38 cellular contexts compared by ENCODE assay signal in the genomic region with DNA sequence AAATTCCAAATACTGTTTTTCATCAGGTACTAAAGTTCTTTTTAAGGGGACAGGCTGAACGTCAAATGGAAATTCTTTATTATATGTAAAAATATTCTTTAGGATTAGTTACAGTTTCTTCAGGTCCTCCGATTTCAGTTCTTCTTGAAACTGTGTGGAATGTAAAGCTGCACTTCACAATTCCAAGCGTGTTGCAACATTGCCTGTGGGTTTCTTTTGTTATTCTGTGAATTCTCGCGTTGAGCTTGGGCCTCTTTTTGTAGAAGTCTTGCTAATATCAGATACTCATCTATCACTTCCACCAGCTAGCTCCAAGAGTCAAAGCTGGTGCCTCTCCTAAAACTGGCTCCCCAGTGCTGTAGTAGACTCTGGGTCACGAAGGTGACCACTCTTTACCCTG.
"Had no signal": no experiment of that assay in that cellular context is flagged by ENCODE, and none has a peak within 500 bp of the region (broad histone marks: within the 10 kb centered on the region; RNA-seq: fewer than 3 reads in every experiment).

No MANE protein-coding gene starts in this region.

- H3K4me3 Mint-ChIP-seq: activated naive CD4-positive, alpha-beta T cell treated with anti-CD3 and anti-CD28 coated beads for 36 hours; activated naive CD4-positive, alpha-beta T cell treated with anti-CD3 and anti-CD28 coated beads, Interleukin-2, amount 10 ng/mL, durations not matched to agents 7 days and 5 days; activated naive CD4-positive, alpha-beta T cell treated with anti-CD3 and anti-CD28 coated beads, Interleukin-2, amount 50 U/mL, for 24 hours; activated naive CD8-positive, alpha-beta T cell; activated naive CD8-positive, alpha-beta T cell treated with anti-CD3 and anti-CD28 coated beads for 36 hours; activated naive CD8-positive, alpha-beta T cell treated with anti-CD3 and anti-CD28 coated beads, Interleukin-2, amount 10 ng/mL, durations not matched to agents 7 days and 5 days; activated naive CD8-positive, alpha-beta T cell treated with anti-CD3 and anti-CD28 coated beads, Interleukin-2, amount 50 U/mL, for 24 hours; activated T-cell treated with anti-CD3 and anti-CD28 coated beads, Interleukin-2, amount 50 U/mL, for 24 hours; activated T-cell treated with anti-CD3 and anti-CD28 coated beads, Interleukin-2, amount 50 U/mL, for 4 hours; activated T-cell treated with anti-CD3 and anti-CD28 coated beads, Interleukin-2, amount 50 U/mL, for 72 hours; activated T-helper 1 cell treated with anti-CD3 and anti-CD28 coated beads, Interleukin-12 subunit alpha, Interleukin-12 subunit beta, Interleukin-2, Interleukin-4 antibody, amounts not matched to agents 30 ng/mL and 10 ng/mL and 1 ng/mL, durations not matched to agents 14 hours and 24 hours and 36 hours; activated T-helper 17 cell treated with anti-CD3 and anti-CD28 coated beads, Interleukin-2, amount 50 U/mL, for 72 hours; brain; central memory CD8-positive, alpha-beta T cell had no signal

- H3K9me3 ChIP-seq: adrenal gland, ascending aorta, body of pancreas, breast epithelium had no signal

- H3K4me1 Mint-ChIP-seq: activated naive CD4-positive, alpha-beta T cell treated with anti-CD3 and anti-CD28 coated beads, Interleukin-2, amount 10 ng/mL, durations not matched to agents 7 days and 5 days; activated naive CD4-positive, alpha-beta T cell treated with anti-CD3 and anti-CD28 coated beads, Interleukin-2, amount 50 U/mL, for 24 hours; activated naive CD8-positive, alpha-beta T cell treated with anti-CD3 and anti-CD28 coated beads for 36 hours; activated naive CD8-positive, alpha-beta T cell treated with anti-CD3 and anti-CD28 coated beads, Interleukin-2, amount 10 ng/mL, durations not matched to agents 7 days and 5 days; activated naive CD8-positive, alpha-beta T cell treated with anti-CD3 and anti-CD28 coated beads, Interleukin-2, amount 50 U/mL, for 24 hours; activated T-helper 17 cell treated with anti-CD3 and anti-CD28 coated beads, Interleukin-2, amount 50 U/mL, for 72 hours; brain; central memory CD8-positive, alpha-beta T cell had no signal

- H3K4me3 ChIP-seq: adrenal gland, ascending aorta, body of pancreas, breast epithelium, cardiac muscle cell had no signal

- H3K27ac Mint-ChIP-seq: activated naive CD4-positive, alpha-beta T cell treated with anti-CD3 and anti-CD28 coated beads for 36 hours; activated naive CD4-positive, alpha-beta T cell treated with anti-CD3 and anti-CD28 coated beads, Interleukin-2, amount 10 ng/mL, durations not matched to agents 7 days and 5 days; activated naive CD4-positive, alpha-beta T cell treated with anti-CD3 and anti-CD28 coated beads, Interleukin-2, amount 50 U/mL, for 24 hours; activated naive CD4-positive, alpha-beta T cell treated with anti-CD3 and anti-CD28 coated beads, Interleukin-2, amount 50 U/mL, for 72 hours; activated naive CD8-positive, alpha-beta T cell; activated naive CD8-positive, alpha-beta T cell treated with anti-CD3 and anti-CD28 coated beads for 36 hours; activated naive CD8-positive, alpha-beta T cell treated with anti-CD3 and anti-CD28 coated beads, Interleukin-2, amount 10 ng/mL, durations not matched to agents 7 days and 5 days; activated naive CD8-positive, alpha-beta T cell treated with anti-CD3 and anti-CD28 coated beads, Interleukin-2, amount 50 U/mL, for 24 hours; activated T-cell treated with anti-CD3 and anti-CD28 coated beads, Interleukin-2, amount 50 U/mL, for 24 hours; activated T-cell treated with anti-CD3 and anti-CD28 coated beads, Interleukin-2, amount 50 U/mL, for 72 hours; activated T-helper 1 cell treated with anti-CD3 and anti-CD28 coated beads, Interleukin-12 subunit alpha, Interleukin-12 subunit beta, Interleukin-2, Interleukin-4 antibody, amounts not matched to agents 30 ng/mL and 10 ng/mL and 1 ng/mL, durations not matched to agents 14 hours and 24 hours and 36 hours; activated T-helper 17 cell treated with anti-CD3 and anti-CD28 coated beads, Interleukin-2, amount 50 U/mL, for 72 hours; activated T-helper 2 cell treated with anti-CD3 and anti-CD28 coated beads, Interferon-gamma antibody, Interleukin-2, Interleukin-4, amounts not matched to agents 10 μg/mL and 5 μg/mL and 100 μg/mL, durations not matched to agents 14 hours and 24 hours and 36 hours; brain had no signal

- H3K27me3 Mint-ChIP-seq: activated naive CD4-positive, alpha-beta T cell treated with anti-CD3 and anti-CD28 coated beads, Interleukin-2, amount 10 ng/mL, durations not matched to agents 7 days and 5 days; activated naive CD4-positive, alpha-beta T cell treated with anti-CD3 and anti-CD28 coated beads, Interleukin-2, amount 50 U/mL, for 24 hours; activated naive CD8-positive, alpha-beta T cell; activated naive CD8-positive, alpha-beta T cell treated with anti-CD3 and anti-CD28 coated beads for 36 hours; activated naive CD8-positive, alpha-beta T cell treated with anti-CD3 and anti-CD28 coated beads, Interleukin-2, amount 10 ng/mL, durations not matched to agents 7 days and 5 days; activated naive CD8-positive, alpha-beta T cell treated with anti-CD3 and anti-CD28 coated beads, Interleukin-2, amount 50 U/mL, for 24 hours; activated T-cell treated with anti-CD3 and anti-CD28 coated beads, Interleukin-2, amount 50 U/mL, for 24 hours; brain; central memory CD8-positive, alpha-beta T cell had no signal

- H3K9me3 Mint-ChIP-seq: activated naive CD4-positive, alpha-beta T cell treated with anti-CD3 and anti-CD28 coated beads for 36 hours; brain had no signal

- H3K27me3 ChIP-seq: adrenal gland, ascending aorta, body of pancreas, brain microvascular endothelial cell, breast epithelium, cardiac muscle cell had no signal

- DNase-seq: activated effector memory CD4-positive, alpha-beta T cell treated with anti-CD3 and anti-CD28 coated beads, Interleukin-2, amount 50 U/mL, for 16 hours; activated effector memory CD4-positive, alpha-beta T cell treated with Interleukin-2 at 50 U/mL for 16 hours; activated gamma-delta T cell; activated gamma-delta T cell treated with Interleukin-2 at 50 U/mL for 16 hours; activated naive CD4-positive, alpha-beta T cell; activated naive CD4-positive, alpha-beta T cell treated with anti-CD3 and anti-CD28 coated beads for 36 hours; activated naive CD4-positive, alpha-beta T cell treated with anti-CD3 and anti-CD28 coated beads, Interleukin-2, amount 10 ng/mL, durations not matched to agents 7 days and 5 days; activated naive CD4-positive, alpha-beta T cell treated with anti-CD3 and anti-CD28 coated beads, Interleukin-2, amount 50 U/mL, for 16 hours; activated naive CD4-positive, alpha-beta T cell treated with Interleukin-2 at 50 U/mL for 16 hours; activated naive CD8-positive, alpha-beta T cell treated with anti-CD3 and anti-CD28 coated beads for 36 hours; activated naive CD8-positive, alpha-beta T cell treated with anti-CD3 and anti-CD28 coated beads, Interleukin-2, amount 10 ng/mL, durations not matched to agents 7 days and 5 days; activated naive CD8-positive, alpha-beta T cell treated with anti-CD3 and anti-CD28 coated beads, Interleukin-2, amount 50 U/mL, for 24 hours; activated T-cell treated with anti-CD3 and anti-CD28 coated beads, Interleukin-2, amount 50 U/mL, for 1 hour; activated T-cell treated with anti-CD3 and anti-CD28 coated beads, Interleukin-2, amount 50 U/mL, for 24 hours; activated T-cell treated with anti-CD3 and anti-CD28 coated beads, Interleukin-2, amount 50 U/mL, for 4 hours; activated T-cell treated with anti-CD3 and anti-CD28 coated beads, Interleukin-2, amount 50 U/mL, for 48 hours; activated T-cell treated with anti-CD3 and anti-CD28 coated beads, Interleukin-2, amount 50 U/mL, for 72 hours; adrenal gland; amniotic stem cell; amygdala; anterior cingulate cortex; aorta; body of pancreas; brain microvascular endothelial cell; caudate nucleus; central memory CD4-positive, alpha-beta T cell; cerebellar nuclear complex had no signal

- H3K4me1 ChIP-seq: adrenal gland, ascending aorta, body of pancreas, breast epithelium had no signal

- H3K36me3 Mint-ChIP-seq: activated naive CD4-positive, alpha-beta T cell treated with anti-CD3 and anti-CD28 coated beads, Interleukin-2, amount 10 ng/mL, durations not matched to agents 7 days and 5 days; activated naive CD4-positive, alpha-beta T cell treated with anti-CD3 and anti-CD28 coated beads, Interleukin-2, amount 50 U/mL, for 24 hours; activated naive CD4-positive, alpha-beta T cell treated with anti-CD3 and anti-CD28 coated beads, Interleukin-2, amount 50 U/mL, for 72 hours; activated naive CD8-positive, alpha-beta T cell; activated naive CD8-positive, alpha-beta T cell treated with anti-CD3 and anti-CD28 coated beads for 36 hours; activated naive CD8-positive, alpha-beta T cell treated with anti-CD3 and anti-CD28 coated beads, Interleukin-2, amount 10 ng/mL, durations not matched to agents 7 days and 5 days; brain had no signal

- ATAC-seq: activated naive CD4-positive, alpha-beta T cell treated with anti-CD3 and anti-CD28 coated beads, Interleukin-2, amount 50 U/mL, for 72 hours; activated naive CD8-positive, alpha-beta T cell treated with anti-CD3 and anti-CD28 coated beads, Interleukin-2, amount 50 U/mL, for 24 hours; activated T-cell treated with anti-CD3 and anti-CD28 coated beads, Interleukin-2, amount 50 U/mL, for 4 hours; activated T-cell treated with anti-CD3 and anti-CD28 coated beads, Interleukin-2, amount 50 U/mL, for 72 hours; activated T-helper 17 cell treated with anti-CD3 and anti-CD28 coated beads, Interleukin-2, amount 50 U/mL, for 72 hours; body of pancreas had no signal

- H3K27ac ChIP-seq: adrenal gland, ascending aorta, body of pancreas, brain microvascular endothelial cell, breast epithelium, cardiac muscle cell had no signal

- H3K36me3 ChIP-seq: adrenal gland, ascending aorta, brain microvascular endothelial cell, breast epithelium, cardiac muscle cell had no signal
